In genomic region chr1:153946622-153947246, GRCh38 we compare ENCODE assay signal across 1 cellular context.
A peak's percentile ranks its signal among the peaks of the same experiment; 100 is the strongest.
TF ChIP-seq lines count a peak whose summit lies in the region.

TSS of gene DENND4B (minus strand) at chr1:153946718. CDS start at chr1:153944374, 2,344 bp downstream.

TF ChIP-seq in WTC11, 78 proteins besides CTCF, POLR2A, EP300 and RAD21 (continued from another document):
- TF ChIP-seq ZNF425 (CRISPR knock-in tag; conservative IDR thresholded peaks at IDR 0.05) (no peak), ATF3 (CRISPR knock-in tag; conservative IDR thresholded peaks at IDR 0.05) (no peak), USF1 (CRISPR knock-in tag; IDR thresholded peaks at IDR 0.05) (0 out of 2 replicates have a peak, but pooled peaks have one; percentile 23), SMAD4 (CRISPR knock-in tag; IDR thresholded peaks at IDR 0.05) (no peak), TEAD1 (CRISPR knock-in tag; IDR thresholded peaks at IDR 0.05) (peak; percentile 40; the same call in 1 of the 2 replicates), FOXP1 (CRISPR knock-in tag; IDR thresholded peaks at IDR 0.05; ENCODE audit: borderline replicate concordance) (no peak), ZNF121 (CRISPR knock-in tag; IDR thresholded peaks at IDR 0.05) (no peak), ARID4B (CRISPR knock-in tag; IDR thresholded peaks at IDR 0.05; ENCODE audit: borderline replicate concordance) (peak; percentile 42; the same call in 1 of the 2 replicates), ZBTB21 (CRISPR knock-in tag; IDR thresholded peaks at IDR 0.05; ENCODE audit: borderline replicate concordance) (peak; percentile 26; the same call in 1 of the 2 replicates), ZNF281 (CRISPR knock-in tag; IDR thresholded peaks at IDR 0.05) (no peak)
